ENCODE assay signal across 28 cellular contexts in the genomic region with DNA sequence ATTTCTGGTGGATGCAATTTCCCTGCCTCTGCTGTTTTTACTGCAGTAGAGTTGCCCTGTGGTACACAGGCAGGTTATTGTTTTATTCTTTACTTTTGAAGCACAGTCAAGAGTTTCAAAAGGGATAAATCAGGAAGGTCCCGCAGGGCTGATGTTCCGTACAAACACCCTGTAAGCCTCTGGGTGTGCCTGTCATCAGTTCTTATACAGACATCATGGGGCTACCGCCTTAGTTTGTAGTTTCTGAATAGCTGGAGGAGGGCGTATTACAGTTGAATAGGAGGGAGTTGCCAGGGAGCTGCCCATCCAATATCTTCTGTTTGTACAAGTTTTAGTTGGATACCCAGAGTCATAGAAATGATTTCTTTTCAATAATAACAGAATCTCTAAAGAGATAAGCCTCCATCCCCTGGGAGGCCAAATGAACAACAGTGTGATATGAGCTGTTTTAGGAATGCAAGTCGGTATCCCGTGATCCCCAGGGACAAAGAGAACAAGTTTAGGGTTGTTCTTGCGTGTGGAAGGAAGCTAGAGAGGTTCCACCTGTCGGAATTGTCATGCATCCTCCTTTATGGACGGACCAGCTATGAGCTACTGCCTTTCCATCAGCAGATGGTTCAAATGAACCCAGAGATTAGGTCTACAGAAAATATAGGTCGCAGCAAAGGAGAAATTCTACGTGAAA.
DNase-seq lines count a peak whose midpoint lies in the region; ATAC-seq and TF ChIP-seq lines count a peak whose summit lies in the region.
"Had no signal": no experiment of that assay in that cellular context is flagged by ENCODE, and none has a peak within 500 bp of the region (broad histone marks: within the 10 kb centered on the region; RNA-seq: fewer than 3 reads in every experiment).

No MANE protein-coding gene starts in this region.

- H3K4me1 ChIP-seq in GM23338 (ENCODE audit: insufficient read depth) (peaks cover 16% of the 10 kb centered on the region; the same call in 1 of the 2 replicates), left ventricle myocardium inferior (no peaks in the 10 kb centered on the region), gastrocnemius medialis (no peaks in the 10 kb centered on the region), neuronal stem cell (ENCODE audit: control insufficient read depth in 2 of 2, insufficient read depth in 1 of 2, low read depth in 1 of 2, low read length in 2 of 2) (peaks cover 11 to 23% of the 10 kb centered on the region in 2 donors)
- H3K4me1 ChIP-seq: HAP-1, prostate gland had no signal

- H3K14ac ChIP-seq in neuronal stem cell (ENCODE audit: low read length) = no peak overlapping the region

- no peak overlapping the region for H2BK5ac ChIP-seq in neuronal stem cell (ENCODE audit: low read length)

- H3K4me2 ChIP-seq in GM23338 (no peak overlapping the region), neuronal stem cell (ENCODE audit: insufficient read depth, low read length, poor library complexity, severe bottlenecking) (no peak overlapping the region)
- H3K4me2 ChIP-seq: SK-N-SH had no signal

- no peak for ATAC-seq in GM23338
- no peak for ATAC-seq in gastrocnemius medialis
- ATAC-seq in GM18498 (IDR thresholded peaks at IDR 0.05; ENCODE audit: unreplicated experiment) = no peak
- ATAC-seq: left colon; stimulated activated memory B cell treated with anti-CD40 and anti-IgM and Interleukin-4, amounts not matched to agents 10 μg/mL and 1 μg/mL and 100 μg/mL, for 72 hours had no signal

- no peak overlapping the region for H3K27ac Mint-ChIP-seq in GM23338
- H3K27ac Mint-ChIP-seq: activated T-helper 1 cell treated with anti-CD3 and anti-CD28 coated beads, Interleukin-12 subunit alpha, Interleukin-12 subunit beta, Interleukin-2, Interleukin-4 antibody, amounts not matched to agents 30 ng/mL and 10 ng/mL and 1 ng/mL, durations not matched to agents 14 hours and 24 hours and 36 hours; stimulated activated memory B cell treated with anti-CD40 and anti-IgM and Interleukin-4, amounts not matched to agents 10 μg/mL and 1 μg/mL and 100 μg/mL, for 72 hours; T-helper 1 cell treated with Interleukin-12 subunit alpha and Interleukin-12 subunit beta and Interleukin-4 antibody, amounts not matched to agents 30 μg/mL and 1 μg/mL, for 36 hours had no signal

- no peaks in the 10 kb centered on the region for H3K79me1 ChIP-seq in neuronal stem cell (ENCODE audit: low read depth, low read length)

- DNase-seq in GM23338 (ENCODE audit: low spot score) = no peak
- DNase-seq in NCI-H2171 treated with DMSO at 0.1 percent for 48 hours (lab: John Stamatoyannopoulos, UW) = peak; percentile 44
- DNase-seq in left ventricle myocardium inferior = no peak
- no peak for DNase-seq in gastrocnemius medialis
- no peak for DNase-seq in H4 (ENCODE audit: low spot score)
- no peak for DNase-seq in neuronal stem cell (ENCODE audit: low spot score)
- DNase-seq: activated CD4-positive, alpha-beta T cell treated with anti-CD3 and anti-CD28 coated beads, Interleukin-2, amount 50 U/mL, for 48 hours; activated naive CD4-positive, alpha-beta T cell treated with Interleukin-2 at 50 U/mL for 16 hours; C1 segment of cervical spinal cord; dermis blood vessel endothelial cell; DMS79; foreskin melanocyte; hypothalamus; left colon; NCI-H2029 treated with DMSO at 0.1 percent for 48 hours; NCI-H524; NK-92 treated with Interleukin-12 subunit alpha and Interleukin-12 subunit beta, amount 100 ng/mL, for 24 hours; nucleus accumbens; SK-N-SH; trophoblast cell had no signal

- WGBS in neuronal stem cell (ENCODE audit: extremely low coverage in 2 of 2, insufficient read length in 2 of 2, insufficient replicate concordance in 1 of 2), 2 donors = no CpG with 5 or more reads among the region's 11 CpGs

- H3K4me3 Mint-ChIP-seq in GM23338 = no peak overlapping the region
- H3K4me3 Mint-ChIP-seq: activated T-helper 1 cell treated with anti-CD3 and anti-CD28 coated beads, Interleukin-12 subunit alpha, Interleukin-12 subunit beta, Interleukin-2, Interleukin-4 antibody, amounts not matched to agents 30 ng/mL and 10 ng/mL and 1 ng/mL, durations not matched to agents 14 hours and 24 hours and 36 hours; central memory CD8-positive, alpha-beta T cell; stimulated activated memory B cell treated with anti-CD40 and anti-IgM and Interleukin-4, amounts not matched to agents 10 μg/mL and 1 μg/mL and 100 μg/mL, for 72 hours; T-helper 1 cell treated with Interleukin-12 subunit alpha and Interleukin-12 subunit beta and Interleukin-4 antibody, amounts not matched to agents 30 μg/mL and 1 μg/mL, for 36 hours had no signal

- H3K27me3 ChIP-seq in GM23338 (ENCODE audit: insufficient read depth) = no peaks in the 10 kb centered on the region
- H3K27me3 ChIP-seq in left ventricle myocardium inferior (ENCODE audit: low read depth) = peaks cover 18% of the 10 kb centered on the region
- H3K27me3 ChIP-seq in gastrocnemius medialis = peaks cover 0 to 8% (median 0%) of the 10 kb centered on the region in 3 donors
- H3K27me3 ChIP-seq in neuronal stem cell (ENCODE audit: control insufficient read depth in 3 of 3, insufficient read depth in 3 of 3, low read depth in 1 of 3, low read length in 3 of 3) = no peaks in the 10 kb centered on the region

- peaks cover 32% of the 10 kb centered on the region for H3K4me1 Mint-ChIP-seq in GM23338
- H3K4me1 Mint-ChIP-seq: central memory CD8-positive, alpha-beta T cell; stimulated activated memory B cell treated with anti-CD40 and anti-IgM and Interleukin-4, amounts not matched to agents 10 μg/mL and 1 μg/mL and 100 μg/mL, for 72 hours had no signal

- no peak overlapping the region for H3K9ac ChIP-seq in neuronal stem cell (ENCODE audit: low read depth, low read length, poor library complexity)
- H3K9ac ChIP-seq: SK-N-SH had no signal

- no peaks in the 10 kb centered on the region for H3K36me3 Mint-ChIP-seq in GM23338 (ENCODE audit: low read depth)
- H3K36me3 Mint-ChIP-seq: stimulated activated memory B cell treated with anti-CD40 and anti-IgM and Interleukin-4, amounts not matched to agents 10 μg/mL and 1 μg/mL and 100 μg/mL, for 72 hours had no signal

- H4K20me1 ChIP-seq in GM23338 (replicated peaks; ENCODE audit: insufficient read depth) = no peaks in the 10 kb centered on the region

- in situ Hi-C loops in gastrocnemius medialis (cut with MboI; ENCODE audit: low sequenced_read_pairs in 4 of 4) = no loop called here

- peaks cover 18% of the 10 kb centered on the region for H3K9me2 ChIP-seq in GM23338 (ENCODE audit: insufficient read depth)
- H3K9me2 ChIP-seq: SK-N-SH had no signal

- no peak overlapping the region for H2BK15ac ChIP-seq in neuronal stem cell (ENCODE audit: low read length)

- H3K27me3 Mint-ChIP-seq in GM23338 (ENCODE audit: insufficient read depth, low read depth, poor library complexity) = peaks cover 12% of the 10 kb centered on the region

- H3K9me3 Mint-ChIP-seq in GM23338 = peaks cover 2% of the 10 kb centered on the region; the same call in 2 of the 3 replicates
- H3K9me3 Mint-ChIP-seq: activated T-helper 1 cell treated with anti-CD3 and anti-CD28 coated beads, Interleukin-12 subunit alpha, Interleukin-12 subunit beta, Interleukin-2, Interleukin-4 antibody, amounts not matched to agents 30 ng/mL and 10 ng/mL and 1 ng/mL, durations not matched to agents 14 hours and 24 hours and 36 hours; central memory CD8-positive, alpha-beta T cell; stimulated activated memory B cell treated with anti-CD40 and anti-IgM and Interleukin-4, amounts not matched to agents 10 μg/mL and 1 μg/mL and 100 μg/mL, for 72 hours; T-helper 1 cell treated with Interleukin-12 subunit alpha and Interleukin-12 subunit beta and Interleukin-4 antibody, amounts not matched to agents 30 μg/mL and 1 μg/mL, for 36 hours had no signal

- no peak for TF ChIP-seq POLR2A in gastrocnemius medialis (IDR thresholded peaks at IDR 0.05)

- H3K9me3 ChIP-seq in left ventricle myocardium inferior (replicated peaks) (no peaks in the 10 kb centered on the region), gastrocnemius medialis (no peaks in the 10 kb centered on the region), neuronal stem cell (replicated peaks in 1 of 2; ENCODE audit: control insufficient read depth in 2 of 2, insufficient read depth in 1 of 2, low read depth in 1 of 2, low read length in 2 of 2) (peaks cover 0 to 14% of the 10 kb centered on the region in 2 donors)
- H3K9me3 ChIP-seq: HAP-1, prostate gland, SK-N-SH had no signal

- H4K91ac ChIP-seq in neuronal stem cell (ENCODE audit: low read depth, low read length, poor library complexity) = no peak overlapping the region

- H2BK12ac ChIP-seq in neuronal stem cell (ENCODE audit: low read length) = no peak overlapping the region

- H3K36me3 ChIP-seq in GM23338 (ENCODE audit: insufficient read depth) = no peaks in the 10 kb centered on the region
- no peaks in the 10 kb centered on the region for H3K36me3 ChIP-seq in left ventricle myocardium inferior
- H3K36me3 ChIP-seq in gastrocnemius medialis = no peaks in the 10 kb centered on the region
- H3K36me3 ChIP-seq in neuronal stem cell (replicated peaks in 1 of 2; ENCODE audit: control insufficient read depth in 2 of 2, insufficient read depth in 2 of 2, low read length in 2 of 2) = no peaks in the 10 kb centered on the region
- H3K36me3 ChIP-seq: esophagus muscularis mucosa, HAP-1, prostate gland had no signal

- no peak for TF ChIP-seq CTCF in GM23338 (conservative IDR thresholded peaks at IDR 0.05; ENCODE audit: low read depth in 2 of 2)
- TF ChIP-seq CTCF in left ventricle myocardium inferior (IDR thresholded peaks at IDR 0.05; ENCODE audit: borderline replicate concordance) = no peak
- no peak for TF ChIP-seq CTCF in gastrocnemius medialis (IDR thresholded peaks at IDR 0.05 in 4 of 5, conservative IDR thresholded peaks at IDR 0.05 in 1 of 5)

- no peak overlapping the region for H3K18ac ChIP-seq in neuronal stem cell (ENCODE audit: low read length)

- no peaks in the 10 kb centered on the region for H3K79me2 ChIP-seq in GM23338 (replicated peaks; ENCODE audit: insufficient read depth)

- no peak overlapping the region for H3K4me3 ChIP-seq in GM23338
- no peak overlapping the region for H3K4me3 ChIP-seq in left ventricle myocardium inferior
- no peak overlapping the region for H3K4me3 ChIP-seq in gastrocnemius medialis
- H3K4me3 ChIP-seq in neuronal stem cell (ENCODE audit: low read length in 2 of 2) = no peak overlapping the region
- H3K4me3 ChIP-seq: esophagus muscularis mucosa, HAP-1, prostate gland had no signal

- intact Hi-C loops in left ventricle myocardium inferior (cut with micrococcal nuclease) = no loop called here
- intact Hi-C loops in gastrocnemius medialis (cut with DNase I; ENCODE audit: low total_unique reads) = no loop called here

- no peak overlapping the region for H3K23ac ChIP-seq in neuronal stem cell (ENCODE audit: low read depth, low read length, poor library complexity)

- H3K27ac ChIP-seq in GM23338 (ENCODE audit: low read depth) (no peak overlapping the region), left ventricle myocardium inferior (replicated peaks) (peak overlapping the region; percentile 70), gastrocnemius medialis (peak overlapping the region; percentile 44 to 65 (median 58)), neuronal stem cell (replicated peaks; ENCODE audit: low read length) (no peak overlapping the region)
- H3K27ac ChIP-seq: prostate gland had no signal

- no peak overlapping the region for H2BK120ac ChIP-seq in neuronal stem cell (ENCODE audit: low read depth, low read length)

- no peak overlapping the region for H4K8ac ChIP-seq in neuronal stem cell (ENCODE audit: low read depth, low read length)

- H3F3A ChIP-seq in GM23338 (replicated peaks; ENCODE audit: low read depth) = no peaks in the 10 kb centered on the region

- H2AFZ ChIP-seq in GM23338 = peak overlapping the region; percentile 52; the same call in 1 of the 2 replicates
- no peak overlapping the region for H2AFZ ChIP-seq in neuronal stem cell (ENCODE audit: low read length)

- no peak overlapping the region for H2AK5ac ChIP-seq in neuronal stem cell (ENCODE audit: low read depth, low read length)

- no peak overlapping the region for H3K4ac ChIP-seq in neuronal stem cell (ENCODE audit: low read length)

Comparison
In these comparisons a context has a peak if more than half of its experiments do, and no peak if none do; other contexts are left out.
1. H3K27ac ChIP-seq: peak in left ventricle myocardium inferior (single experiment) and gastrocnemius medialis (4 of 4); none in GM23338 (single experiment) and neuronal stem cell (single experiment).